Comparison of ENCODE assay signal across 14 cellular contexts in the genomic region with DNA sequence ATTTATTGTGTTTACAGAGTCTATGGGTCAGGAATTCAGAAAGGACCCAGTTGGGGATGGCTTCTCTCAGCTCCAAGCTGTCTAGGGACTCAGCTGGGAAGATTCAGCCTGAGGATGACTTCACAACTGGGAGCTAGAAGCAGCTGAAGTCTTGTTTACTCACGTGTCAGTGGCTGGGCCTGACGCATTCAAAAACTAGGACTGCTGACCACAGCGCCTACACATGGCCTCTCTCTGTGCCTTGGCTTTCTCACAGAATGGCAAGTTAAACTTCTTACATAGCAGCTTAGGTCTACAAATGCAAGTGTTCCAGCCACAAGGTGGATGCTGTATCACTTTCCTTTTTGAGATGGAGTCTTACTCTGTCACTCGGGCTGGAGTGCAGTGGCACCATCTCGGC. TPM values are rescaled to one million over a fixed set of nuclear protein-coding genes. Genes with fewer than 3 reads are reported as not detected.
DNase-seq lines count a peak whose midpoint lies in the region; ATAC-seq and TF ChIP-seq lines count a peak whose summit lies in the region.
"Had no signal": no experiment of that assay in that cellular context is flagged by ENCODE, and none has a peak within 500 bp of the region (broad histone marks: within the 10 kb centered on the region; RNA-seq: fewer than 3 reads in every experiment).

No MANE protein-coding gene starts in this region.

- ATAC-seq in HG02884 (IDR thresholded peaks at IDR 0.05; ENCODE audit: unreplicated experiment) (no peak), GM21528 (IDR thresholded peaks at IDR 0.05; ENCODE audit: low FRiP score, unreplicated experiment) (no peak)

- TF ChIP-seq CTCF in AG10803 (conservative IDR thresholded peaks at IDR 0.05; ENCODE audit: low read length) (no peak; the same call in 1 of the 2 replicates), fibroblast of villous mesenchyme (IDR thresholded peaks at IDR 0.05; ENCODE audit: insufficient read depth, low read depth, low read length) (no peak)

- H3K4me1 ChIP-seq in SJCRH30, result peaks cover 10% of the 10 kb centered on the region
- H3K4me1 ChIP-seq: BLaER1 had no signal

- peak; percentile 74 for DNase-seq in AG10803 (ENCODE audit: low read depth)
- peak; percentile 45 to 49 for DNase-seq in SJCRH30
- DNase-seq in fibroblast of villous mesenchyme (ENCODE audit: low read depth), result peak; percentile 97
- DNase-seq in non-pigmented ciliary epithelial cell (ENCODE audit: low read depth), result peak; percentile 72
- no peak for DNase-seq in stimulated activated CD8-positive, alpha-beta memory T cell treated with anti-CD3 and anti-CD28 coated beads, Interleukin-4, amount 100 ng/mL, for 48 hours
- DNase-seq in KG1 (lab: John Stamatoyannopoulos, UW), result no peak
- DNase-seq: activated T-cell treated with anti-CD3 and anti-CD28 coated beads, Interleukin-2, amount 50 U/mL, for 72 hours; effector memory CD4-positive, alpha-beta T cell; islet precursor cell; MG63 had no signal

- H3K4me3 ChIP-seq in AG10803 (ENCODE audit: low read length), result no peak overlapping the region
- no peak overlapping the region for H3K4me3 ChIP-seq in SJCRH30
- H3K4me3 ChIP-seq in fibroblast of villous mesenchyme (ENCODE audit: low read depth, low read length), result no peak overlapping the region
- H3K4me3 ChIP-seq: BLaER1, MG63, skin epidermis had no signal

- no peak overlapping the region for H3K27ac ChIP-seq in SJCRH30
- H3K27ac ChIP-seq: BLaER1 had no signal

- no peaks in the 10 kb centered on the region for H3K36me3 ChIP-seq in SJCRH30
- H3K36me3 ChIP-seq: BLaER1, MG63 had no signal

- H3K27me3 ChIP-seq in SJCRH30, result no peaks in the 10 kb centered on the region
- H3K27me3 ChIP-seq: BLaER1, MG63 had no signal

- H3K9me3 ChIP-seq in SJCRH30 (replicated peaks), result no peaks in the 10 kb centered on the region
- H3K9me3 ChIP-seq: BLaER1, MG63 had no signal

RNA-seq across cellular contexts. Expression of gene PPP2CA, which starts 16.3 kb away (rescaled TPM):
- total RNA-seq in SJCRH30 (2014; rRNA removed; shearing (Covaris generic)), result 163 and 179 TPM in 2 replicates
- 41.9 and 60.9 TPM in 2 replicates for total RNA-seq in fibroblast of villous mesenchyme

Comparison
In these comparisons a context has a peak if more than half of its experiments do, and no peak if none do; other contexts are left out.
1. DNase-seq: peak in AG10803 (single experiment), SJCRH30 (2 of 2), fibroblast of villous mesenchyme (single experiment) and non-pigmented ciliary epithelial cell (single experiment); none in stimulated activated CD8-positive, alpha-beta memory T cell treated with anti-CD3 and anti-CD28 coated beads, Interleukin-4, amount 100 ng/mL, for 48 hours (single experiment) and KG1 (single experiment).